8 cellular contexts compared by ENCODE assay signal in genomic region chr12:13255792-13256704, GRCh38. TPM values are rescaled to one million over a fixed set of nuclear protein-coding genes. Genes with fewer than 3 reads are reported as not detected.
DNase-seq lines count a peak whose midpoint lies in the region; ATAC-seq and TF ChIP-seq lines count a peak whose summit lies in the region.

No MANE protein-coding gene starts in this region.

- peak; percentile 85 for DNase-seq in AG09319 (ENCODE audit: extremely low read depth, low read depth)
- peak; percentile 82 for DNase-seq in NCI-H446 treated with DMSO at 0.1 percent for 48 hours (lab: John Stamatoyannopoulos, UW)
- peak; percentile 60 to 74 for DNase-seq in activated CD4-positive, alpha-beta T cell treated with anti-CD3 and anti-CD28 coated beads for 4 hours
- DNase-seq in choroid plexus epithelial cell (ENCODE audit: low read depth): peak; percentile 96
- DNase-seq in kidney epithelial cell (ENCODE audit: low read depth): peak; percentile 75
- DNase-seq in stimulated activated CD4-positive, alpha-beta T cell treated with anti-CD3 and anti-CD28 coated beads, Interleukin-1b, Interleukin-23, amount 100 ng/mL, for 1 hour (ENCODE audit: low read depth in 2 of 2): peak; percentile 20 to 64

- TF ChIP-seq CTCF in AG09319 (IDR thresholded peaks at IDR 0.05; ENCODE audit: low read depth, low read length) (no peak; the same call in none of the 2 replicates), choroid plexus epithelial cell (conservative IDR thresholded peaks at IDR 0.05; ENCODE audit: low read depth, low read length) (peak; percentile 100), kidney epithelial cell (IDR thresholded peaks at IDR 0.05; ENCODE audit: insufficient read depth, low read length, poor library complexity, severe bottlenecking) (peak; percentile 99)

- no peaks in the 10 kb centered on the region for H3K36me3 ChIP-seq in kidney epithelial cell (ENCODE audit: control insufficient read depth, insufficient read depth, low read length)

- H3K4me3 ChIP-seq in choroid plexus epithelial cell (ENCODE audit: low read depth, low read length) (peak overlapping the region; percentile 54), kidney epithelial cell (ENCODE audit: low read depth, low read length) (peak overlapping the region; percentile 20)

- no peaks in the 10 kb centered on the region for H3K27me3 ChIP-seq in kidney epithelial cell (ENCODE audit: control insufficient read depth, insufficient read depth, low read length)

- ATAC-seq in GM18909 (IDR thresholded peaks at IDR 0.05; ENCODE audit: poor library complexity, unreplicated experiment): peak; percentile 97
- peak; percentile 98 for ATAC-seq in HG03342 (IDR thresholded peaks at IDR 0.05; ENCODE audit: unreplicated experiment)

RNA-seq across cellular contexts. Expression of gene EMP1, which starts 59.5 kb away (rescaled TPM):
- total RNA-seq in kidney epithelial cell: 174 and 241 TPM in 2 replicates

Comparison
In these comparisons a context has a peak if more than half of its experiments do, and no peak if none do; other contexts are left out.
1. Peak in every context shown above with its lines: DNase-seq, ATAC-seq and H3K4me3 ChIP-seq.
2. DNase-seq: peak in every context shown above with its lines; median percentile 96 in choroid plexus epithelial cell; 85 in AG09319; 82 in NCI-H446 treated with DMSO at 0.1 percent for 48 hours; 75 in kidney epithelial cell; 67 in activated CD4-positive, alpha-beta T cell treated with anti-CD3 and anti-CD28 coated beads for 4 hours; 42 in stimulated activated CD4-positive, alpha-beta T cell treated with anti-CD3 and anti-CD28 coated beads, Interleukin-1b, Interleukin-23, amount 100 ng/mL, for 1 hour.